In the genomic region with DNA sequence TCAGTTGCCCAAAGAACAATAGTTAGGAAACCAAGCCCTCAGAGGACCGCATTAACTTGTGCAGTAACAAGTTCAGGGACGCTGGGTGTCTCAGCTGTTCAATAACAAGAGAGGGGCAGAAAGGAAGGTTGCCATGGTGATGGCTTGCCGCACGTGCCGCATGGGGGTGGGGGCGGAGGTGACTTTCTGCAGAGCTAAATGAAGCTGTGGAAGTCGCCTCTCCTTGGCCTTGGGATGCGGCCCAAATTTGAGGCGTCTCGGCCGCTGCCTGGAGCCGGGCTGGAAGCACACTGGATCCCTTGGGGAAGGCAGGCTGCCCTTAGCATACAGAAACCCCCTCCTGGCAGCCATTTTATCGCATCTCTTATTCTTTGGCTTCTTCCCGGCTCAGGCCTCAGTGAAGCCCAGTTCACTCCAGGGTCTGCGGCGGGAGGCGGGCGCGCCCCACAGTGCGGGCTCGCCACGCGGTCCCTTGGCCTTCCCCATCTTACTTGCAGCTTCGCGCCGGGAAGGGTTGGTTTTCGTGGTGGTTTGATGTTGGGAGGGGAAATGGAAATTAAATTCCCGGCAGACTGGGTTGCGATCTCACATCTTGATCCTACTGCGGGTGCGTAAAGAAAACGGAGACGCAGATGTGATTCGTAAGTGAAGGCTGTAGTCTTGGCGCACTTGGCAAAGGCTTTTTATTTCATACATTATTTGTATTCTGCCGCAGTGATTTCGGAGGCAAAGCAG, we compare ENCODE assay signal across 8 cellular contexts.
DNase-seq lines count a peak whose midpoint lies in the region; ATAC-seq, FAIRE-seq and TF ChIP-seq lines count a peak whose summit lies in the region.

No MANE protein-coding gene starts in this region.

- TF ChIP-seq CTCF in endodermal cell (conservative IDR thresholded peaks at IDR 0.05) (no peak), uterus (IDR thresholded peaks at IDR 0.05) (no peak)
- TF ChIP-seq CTCF in CD8-positive, alpha-beta T cell (IDR thresholded peaks at IDR 0.05) = no peak

- no peak for TF ChIP-seq POLR2A in uterus (IDR thresholded peaks at IDR 0.05)

- H3K27ac Mint-ChIP-seq in endodermal cell = no peak overlapping the region
- H3K27ac Mint-ChIP-seq in CD8-positive, alpha-beta T cell = no peak overlapping the region

- H3K9ac ChIP-seq in endodermal cell (ENCODE audit: extremely low read depth, low read length, poor library complexity, severe bottlenecking) = no peak overlapping the region

- CTCF ChIA-PET in CD8-positive, alpha-beta T cell (lab: Charles Lee) = no interaction called here

- no peaks in the 10 kb centered on the region for H3K9me3 Mint-ChIP-seq in endodermal cell
- H3K9me3 Mint-ChIP-seq in CD8-positive, alpha-beta T cell = no peaks in the 10 kb centered on the region

- H3K27me3 Mint-ChIP-seq in endodermal cell (ENCODE audit: insufficient read depth) = peaks cover 13% of the 10 kb centered on the region
- peaks cover 28% of the 10 kb centered on the region for H3K27me3 Mint-ChIP-seq in CD8-positive, alpha-beta T cell (ENCODE audit: low read depth)

- WGBS in endodermal cell (ENCODE audit: insufficient coverage in 1 of 2, insufficient read length in 1 of 2), 2 experiments = 94% methylated on average over 16 to 37 of the region's 37 CpGs

- H3K4me1 Mint-ChIP-seq in endodermal cell = no peaks in the 10 kb centered on the region
- H3K4me1 Mint-ChIP-seq in CD8-positive, alpha-beta T cell (ENCODE audit: low read depth) = peaks cover 13% of the 10 kb centered on the region

- no peaks in the 10 kb centered on the region for H3K36me3 Mint-ChIP-seq in endodermal cell (ENCODE audit: low read depth)
- H3K36me3 Mint-ChIP-seq in CD8-positive, alpha-beta T cell = no peaks in the 10 kb centered on the region

- no peaks in the 10 kb centered on the region for H3K9me3 ChIP-seq in endodermal cell (ENCODE audit: control insufficient read depth, low read length)
- H3K9me3 ChIP-seq in uterus = no peaks in the 10 kb centered on the region
- no peaks in the 10 kb centered on the region for H3K9me3 ChIP-seq in CD8-positive, alpha-beta T cell (ENCODE audit: low read length)

- no peak for FAIRE-seq in GM19239 (lab: Jason Lieb, UNC)

- H3K27me3 ChIP-seq in endodermal cell (ENCODE audit: control insufficient read depth, insufficient read depth, low read length, poor library complexity, severe bottlenecking) (no peaks in the 10 kb centered on the region), uterus (no peaks in the 10 kb centered on the region)
- H3K27me3 ChIP-seq in CD8-positive, alpha-beta T cell (ENCODE audit: insufficient read depth, low read length) = no peaks in the 10 kb centered on the region

- POLR2A ChIA-PET in CD8-positive, alpha-beta T cell (lab: Charles Lee) = interaction anchor here (0.5 kb wide), 1 partner anchor 15 kb away, joined by 3 read pairs; no protein-coding TSS in a partner anchor

- H3K4me3 ChIP-seq in endodermal cell (ENCODE audit: low read length) (no peak overlapping the region), uterus (peak overlapping the region; percentile 9 to 27)
- no peak overlapping the region for H3K4me3 ChIP-seq in CD8-positive, alpha-beta T cell (ENCODE audit: low read depth, low read length)

- H3K36me3 ChIP-seq in endodermal cell (ENCODE audit: control insufficient read depth, insufficient read depth, low read length) = no peaks in the 10 kb centered on the region
- no peaks in the 10 kb centered on the region for H3K36me3 ChIP-seq in uterus
- H3K36me3 ChIP-seq in CD8-positive, alpha-beta T cell (ENCODE audit: insufficient read depth, low read length) = no peaks in the 10 kb centered on the region

- intact Hi-C loops in uterus (cut with DNase I; ENCODE audit: low total_unique reads) = no loop called here
- intact Hi-C loops in CD8-positive, alpha-beta T cell (cut with DNase I, micrococcal nuclease) = no loop called here

- H3K4me1 ChIP-seq in endodermal cell (ENCODE audit: control insufficient read depth, insufficient read depth, low read length) (no peaks in the 10 kb centered on the region), uterus (no peaks in the 10 kb centered on the region)
- H3K4me1 ChIP-seq in CD8-positive, alpha-beta T cell (ENCODE audit: insufficient read depth, low read length) = peaks cover 4% of the 10 kb centered on the region

- ATAC-seq in CD8-positive, alpha-beta T cell = no peak

- H3K27ac ChIP-seq in endodermal cell (ENCODE audit: low read depth, low read length) = peak overlapping the region; percentile 49
- H3K27ac ChIP-seq in uterus = no peak overlapping the region
- H3K27ac ChIP-seq in CD8-positive, alpha-beta T cell (ENCODE audit: low read depth, low read length) = no peak overlapping the region

- H3K4me3 Mint-ChIP-seq in endodermal cell = peak overlapping the region; percentile 61
- no peak overlapping the region for H3K4me3 Mint-ChIP-seq in CD8-positive, alpha-beta T cell

- peak; percentile 81 for DNase-seq in DMS 273 treated with DMSO at 0.1 percent for 48 hours (lab: John Stamatoyannopoulos, UW)
- peak; percentile 88 to 89 for DNase-seq in NCI-H187 (lab: John Stamatoyannopoulos, UW)
- DNase-seq in endodermal cell = peak; percentile 67
- peak; percentile 18 for DNase-seq in midbrain (lab: John Stamatoyannopoulos, UW)
- peak; percentile 14 to 21 for DNase-seq in uterus
- DNase-seq in GM19239 (ENCODE audit: insufficient read length, low spot score) = no peak
- no peak for DNase-seq in effector CD8-positive, alpha-beta T cell (lab: John Stamatoyannopoulos, UW)
- DNase-seq in CD8-positive, alpha-beta T cell = no peak

Comparison
In these comparisons a context has a peak if more than half of its experiments do, and no peak if none do; other contexts are left out.
1. DNase-seq: peak in DMS 273 treated with DMSO at 0.1 percent for 48 hours (single experiment), NCI-H187 (2 of 2), endodermal cell (single experiment), midbrain (single experiment) and uterus (2 of 2); none in GM19239 (single experiment), effector CD8-positive, alpha-beta T cell (single experiment) and CD8-positive, alpha-beta T cell (0 of 7).
2. H3K4me3 ChIP-seq: peak in uterus (2 of 2); none in endodermal cell (single experiment) and CD8-positive, alpha-beta T cell (single experiment).